In genomic region chr12:120903382-120903817, GRCh38 we compare ENCODE assay signal across 8 cellular contexts. TPM values are rescaled to one million over a fixed set of nuclear protein-coding genes. Genes with fewer than 3 reads are reported as not detected.
DNase-seq lines count a peak whose midpoint lies in the region; ATAC-seq and TF ChIP-seq lines count a peak whose summit lies in the region.

No MANE protein-coding gene starts in this region.

- TF ChIP-seq CTCF in RWPE1 (conservative IDR thresholded peaks at IDR 0.05; ENCODE audit: low read depth): no peak
- no peak for TF ChIP-seq CTCF in parathyroid adenoma (IDR thresholded peaks at IDR 0.05)
- TF ChIP-seq CTCF in tibial nerve (IDR thresholded peaks at IDR 0.05): no peak

- peak; percentile 75 for DNase-seq in RWPE1 (ENCODE audit: low spot score)
- peak; percentile 70 for DNase-seq in activated naive CD4-positive, alpha-beta T cell treated with Interleukin-2 at 50 U/mL for 16 hours
- peak; percentile 23 to 82 (median 66) for DNase-seq in head of caudate nucleus
- peak; percentile 23 to 49 for DNase-seq in tibial nerve (ENCODE audit: low spot score in 2 of 2)

- peak overlapping the region; percentile 94 for H3K9ac ChIP-seq in parathyroid adenoma

- TF ChIP-seq POLR2A in GM18526 (IDR thresholded peaks at IDR 0.05; ENCODE audit: extremely low read depth, insufficient read length): peak; percentile 43
- TF ChIP-seq POLR2A in tibial nerve (IDR thresholded peaks at IDR 0.05): no peak

- peak overlapping the region; percentile 96 for H2AFZ ChIP-seq in ACC112 (ENCODE audit: low read length, unreplicated experiment)
- H2AFZ ChIP-seq in parathyroid adenoma: peak overlapping the region; percentile 84

- TF ChIP-seq EP300 in tibial nerve (IDR thresholded peaks at IDR 0.05): peak in 1 of 2 donors; percentile 46

- H3K4me3 ChIP-seq in ACC112 (ENCODE audit: low read depth, low read length) (peak overlapping the region; percentile 94), parathyroid adenoma (ENCODE audit: low read depth, low read length) (peak overlapping the region; percentile 92), tibial nerve (peak overlapping the region; percentile 64 to 98 (median 88))

- H3K79me2 ChIP-seq in ACC112 (ENCODE audit: control insufficient read depth, insufficient read depth, low read length, unreplicated experiment) (peaks cover 40% of the 10 kb centered on the region), parathyroid adenoma (peaks cover 17% of the 10 kb centered on the region)

- H3K9me3 ChIP-seq in parathyroid adenoma (ENCODE audit: control insufficient read depth, low read length): no peaks in the 10 kb centered on the region
- no peaks in the 10 kb centered on the region for H3K9me3 ChIP-seq in tibial nerve

- H3K36me3 ChIP-seq in ACC112 (ENCODE audit: insufficient read depth, low read length) (no peaks in the 10 kb centered on the region), parathyroid adenoma (ENCODE audit: control insufficient read depth, insufficient read depth, low read length) (no peaks in the 10 kb centered on the region), tibial nerve (no peaks in the 10 kb centered on the region)

- H3K4me2 ChIP-seq in parathyroid adenoma (ENCODE audit: low read length): peak overlapping the region; percentile 54

- 0 to 3% methylated on average over 24 to 29 of the region's 32 CpGs for WGBS in tibial nerve, 2 donors

- H3K4me1 ChIP-seq in ACC112 (ENCODE audit: control insufficient read depth, insufficient read depth, low read length, unreplicated experiment) (peaks cover 22% of the 10 kb centered on the region), parathyroid adenoma (no peaks in the 10 kb centered on the region), tibial nerve (peaks cover 0 to 49% (median 15%) of the 10 kb centered on the region in 4 donors)

- CTCF ChIA-PET in RWPE1 (lab: Yijun Ruan, JAX): interaction anchor here (0.6 to 1.7 kb wide), 2 partner anchors 12 to 106 kb away, joined by 3 to 5 read pairs; no protein-coding TSS in a partner anchor

- POLR2A ChIA-PET in RWPE1 (lab: Yijun Ruan, JAX; ENCODE audit: low non-redundant PET): interaction anchor here (0.5 to 1.1 kb wide), 2 partner anchors 25 to 92 kb away, joined by 3 to 5 read pairs; no protein-coding TSS in a partner anchor

- peak; percentile 37 for ATAC-seq in HG03097 (IDR thresholded peaks at IDR 0.05; ENCODE audit: low FRiP score, unreplicated experiment)

- no peaks in the 10 kb centered on the region for H3K27me3 ChIP-seq in ACC112 (ENCODE audit: insufficient read depth, low read length)
- H3K27me3 ChIP-seq in parathyroid adenoma (ENCODE audit: control insufficient read depth, insufficient read depth, low read length): no peaks in the 10 kb centered on the region
- H3K27me3 ChIP-seq in tibial nerve: no peaks in the 10 kb centered on the region

- intact Hi-C loops in head of caudate nucleus (cut with DNase I): loop anchor here (10.0 kb wide), 2 partner anchors 49 to 179 kb away; partner anchors contain the start of gene ACADS

- H3K27ac ChIP-seq in ACC112 (ENCODE audit: low read depth, low read length) (no peak overlapping the region), RWPE1 (peak overlapping the region; percentile 95), parathyroid adenoma (peak overlapping the region; percentile 83), tibial nerve (peak overlapping the region; percentile 79 to 96 (median 94))

RNA-seq across cellular contexts. Expression of gene SPPL3, which starts 0.8 kb away (rescaled TPM):
- total RNA-seq in tibial nerve: 10 to 100 TPM; 25.5 to 30.4 (median 29.0) TPM
